ENCODE assay signal across 28 cellular contexts in genomic region chr7:64884085-64884912, GRCh38. TPM values are rescaled to one million over a fixed set of nuclear protein-coding genes. Genes with fewer than 3 reads are reported as not detected.
DNase-seq lines count a peak whose midpoint lies in the region; ATAC-seq and TF ChIP-seq lines count a peak whose summit lies in the region.
"Had no signal": no experiment of that assay in that cellular context is flagged by ENCODE, and none has a peak within 500 bp of the region (broad histone marks: within the 10 kb centered on the region; RNA-seq: fewer than 3 reads in every experiment).

No MANE protein-coding gene starts in this region.

- 89 to 90% methylated on average over 22 of the region's 22 CpGs for WGBS in lower leg skin, 2 donors

- peaks cover 65 to 70% of the 10 kb centered on the region in 2 donors for H3K27me3 Mint-ChIP-seq in natural killer cell (ENCODE audit: low read depth in 2 of 2)
- peaks cover 28 to 58% of the 10 kb centered on the region in 2 donors for H3K27me3 Mint-ChIP-seq in natural killer cell treated with Interleukin-12 subunit alpha and Interleukin-12 subunit beta and Interleukin-15 and Interleukin-18, amount 100 ng/mL, for 72 hours
- H3K27me3 Mint-ChIP-seq in activated CD4-positive, alpha-beta T cell treated with anti-CD3 and anti-CD28 coated beads, Interleukin-2, amount 10 ng/mL, durations not matched to agents 24 days and 14 days: peaks cover 30% of the 10 kb centered on the region

- no peaks in the 10 kb centered on the region for H3K36me3 Mint-ChIP-seq in natural killer cell
- no peaks in the 10 kb centered on the region for H3K36me3 Mint-ChIP-seq in natural killer cell treated with Interleukin-12 subunit alpha and Interleukin-12 subunit beta and Interleukin-15 and Interleukin-18, amount 100 ng/mL, for 72 hours
- no peaks in the 10 kb centered on the region for H3K36me3 Mint-ChIP-seq in activated CD4-positive, alpha-beta T cell treated with anti-CD3 and anti-CD28 coated beads, Interleukin-2, amount 10 ng/mL, durations not matched to agents 24 days and 14 days (ENCODE audit: low read depth)

- no peak for ATAC-seq in natural killer cell
- no peak for ATAC-seq in natural killer cell treated with Interleukin-12 subunit alpha and Interleukin-12 subunit beta and Interleukin-15 and Interleukin-18, amount 100 ng/mL, for 72 hours
- ATAC-seq: activated T-cell treated with anti-CD3 and anti-CD28 coated beads, Interleukin-2, amount 50 U/mL, for 72 hours; gastroesophageal sphincter; HCT116; left colon; right lobe of liver; Right ventricle myocardium inferior; stimulated activated naive CD8-positive, alpha-beta T cell treated with anti-CD3 and anti-CD28 coated beads, Interleukin-15, amount 100 ng/mL, for 72 hours had no signal

- H3K27ac Mint-ChIP-seq in natural killer cell: no peak overlapping the region
- H3K27ac Mint-ChIP-seq in natural killer cell treated with Interleukin-12 subunit alpha and Interleukin-12 subunit beta and Interleukin-15 and Interleukin-18, amount 100 ng/mL, for 72 hours: no peak overlapping the region
- H3K27ac Mint-ChIP-seq in activated CD4-positive, alpha-beta T cell treated with anti-CD3 and anti-CD28 coated beads, Interleukin-2, amount 10 ng/mL, durations not matched to agents 24 days and 14 days: no peak overlapping the region
- H3K27ac Mint-ChIP-seq: activated T-cell treated with anti-CD3 and anti-CD28 coated beads, Interleukin-2, amount 50 U/mL, for 72 hours; brain; immature natural killer cell; neural progenitor cell had no signal

- no peaks in the 10 kb centered on the region for H3K9me3 Mint-ChIP-seq in natural killer cell
- no peaks in the 10 kb centered on the region for H3K9me3 Mint-ChIP-seq in natural killer cell treated with Interleukin-12 subunit alpha and Interleukin-12 subunit beta and Interleukin-15 and Interleukin-18, amount 100 ng/mL, for 72 hours
- H3K9me3 Mint-ChIP-seq in activated CD4-positive, alpha-beta T cell treated with anti-CD3 and anti-CD28 coated beads, Interleukin-2, amount 10 ng/mL, durations not matched to agents 24 days and 14 days: peaks cover 5% of the 10 kb centered on the region
- H3K9me3 Mint-ChIP-seq: stimulated activated naive CD8-positive, alpha-beta T cell treated with anti-CD3 and anti-CD28 coated beads, Interleukin-15, amount 100 ng/mL, for 72 hours had no signal

- no peak overlapping the region for H3K4me3 Mint-ChIP-seq in natural killer cell
- H3K4me3 Mint-ChIP-seq in natural killer cell treated with Interleukin-12 subunit alpha and Interleukin-12 subunit beta and Interleukin-15 and Interleukin-18, amount 100 ng/mL, for 72 hours: no peak overlapping the region
- H3K4me3 Mint-ChIP-seq in activated CD4-positive, alpha-beta T cell treated with anti-CD3 and anti-CD28 coated beads, Interleukin-2, amount 10 ng/mL, durations not matched to agents 24 days and 14 days: no peak overlapping the region
- H3K4me3 Mint-ChIP-seq: activated T-cell treated with anti-CD3 and anti-CD28 coated beads, Interleukin-2, amount 50 U/mL, for 72 hours; brain; immature natural killer cell; neural progenitor cell; stimulated activated naive CD8-positive, alpha-beta T cell treated with anti-CD3 and anti-CD28 coated beads, Interleukin-15, amount 100 ng/mL, for 72 hours had no signal

- intact Hi-C loops in natural killer cell (cut with micrococcal nuclease): no loop called here
- intact Hi-C loops in lower leg skin (cut with DNase I; ENCODE audit: low total_unique reads): no loop called here
- intact Hi-C loops in activated CD4-positive, alpha-beta T cell treated with anti-CD3 and anti-CD28 coated beads, Interleukin-2, amount 10 ng/mL, durations not matched to agents 24 days and 14 days (cut with micrococcal nuclease): no loop called here

- H3K4me3 ChIP-seq in lower leg skin (ENCODE audit: low read depth, poor library complexity, severe bottlenecking): no peak overlapping the region
- H3K4me3 ChIP-seq: BLaER1 treated with 17β-estradiol and CSF1 and Interleukin-3, amounts not matched to agents 10 nM and 100 nM; neural progenitor cell; right lobe of liver; thyroid gland had no signal

- DNase-seq in natural killer cell (peak; percentile 13), lower leg skin (ENCODE audit: low spot score in 2 of 2) (peak; percentile 13 to 77), HK-2 (ENCODE audit: unreplicated experiment) (no peak), mesenteric fat pad (ENCODE audit: low spot score) (no peak), NCI-H146 treated with DMSO at 0.1 percent for 48 hours (lab: John Stamatoyannopoulos, UW; ENCODE audit: unreplicated experiment) (no peak)
- DNase-seq in natural killer cell treated with Interleukin-12 subunit alpha and Interleukin-12 subunit beta and Interleukin-15 and Interleukin-18, amount 100 ng/mL, for 72 hours (ENCODE audit: low spot score): no peak
- peak; percentile 39 for DNase-seq in activated CD8-positive, alpha-beta memory T cell treated with anti-CD3 and anti-CD28 coated beads, Interleukin-2, amount 50 U/mL, for 48 hours
- no peak for DNase-seq in activated CD4-positive, alpha-beta T cell treated with anti-CD3 and anti-CD28 coated beads, Interleukin-2, amount 10 ng/mL, durations not matched to agents 24 days and 14 days
- DNase-seq: ACHN; activated naive CD4-positive, alpha-beta T cell treated with Interleukin-2 at 50 U/mL for 16 hours; activated T-cell treated with anti-CD3 and anti-CD28 coated beads, Interleukin-2, amount 50 U/mL, for 72 hours; cerebellar nuclear complex; hippocampal formation; immature natural killer cell; left colon; NCI-H1417; NCI-H2081; NCI-H2227 treated with DMSO at 0.1 percent for 48 hours; NCI-H526 treated with DMSO at 0.1 percent for 48 hours; stimulated activated naive CD8-positive, alpha-beta T cell treated with anti-CD3 and anti-CD28 coated beads, Interleukin-15, amount 100 ng/mL, for 72 hours; thyroid gland had no signal

- H3K4me1 Mint-ChIP-seq in natural killer cell: peaks cover 22 to 25% of the 10 kb centered on the region in 2 donors
- peaks cover 11 to 13% of the 10 kb centered on the region in 2 donors for H3K4me1 Mint-ChIP-seq in natural killer cell treated with Interleukin-12 subunit alpha and Interleukin-12 subunit beta and Interleukin-15 and Interleukin-18, amount 100 ng/mL, for 72 hours (ENCODE audit: low read depth in 2 of 2)
- peaks cover 10% of the 10 kb centered on the region for H3K4me1 Mint-ChIP-seq in activated CD4-positive, alpha-beta T cell treated with anti-CD3 and anti-CD28 coated beads, Interleukin-2, amount 10 ng/mL, durations not matched to agents 24 days and 14 days

- no peak for TF ChIP-seq POLR2A in lower leg skin (IDR thresholded peaks at IDR 0.05)

- TF ChIP-seq CTCF in natural killer cell (IDR thresholded peaks at IDR 0.05) (no peak), lower leg skin (IDR thresholded peaks at IDR 0.05) (no peak)

RNA-seq across cellular contexts. Expression of gene ZNF273, which starts 18.8 kb away (rescaled TPM):
- 1 to 10 TPM; 2.9 to 4.2 (median 4.0) TPM for total RNA-seq in natural killer cell
- 1 to 10 TPM; 5.5 to 6.3 TPM for total RNA-seq in natural killer cell treated with Interleukin-12 subunit alpha and Interleukin-12 subunit beta and Interleukin-15 and Interleukin-18, amount 100 ng/mL, for 72 hours
- total RNA-seq in lower leg skin: 100 to 1,000 TPM in 1 of 4 donors, 10 to 100 TPM in 3; 61.3 to 224 (median 66.3) TPM
- total RNA-seq in activated CD4-positive, alpha-beta T cell treated with anti-CD3 and anti-CD28 coated beads, Interleukin-2, amount 10 ng/mL, durations not matched to agents 24 days and 14 days: 8.7 and 9.4 TPM in 2 replicates
- total RNA-seq in mesenteric fat pad: 2.1 TPM

Comparison
In these comparisons a context has a peak if more than half of its experiments do, and no peak if none do; other contexts are left out.
1. DNase-seq: peak in natural killer cell (single experiment), activated CD8-positive, alpha-beta memory T cell treated with anti-CD3 and anti-CD28 coated beads, Interleukin-2, amount 50 U/mL, for 48 hours (single experiment) and lower leg skin (2 of 2); none in natural killer cell treated with Interleukin-12 subunit alpha and Interleukin-12 subunit beta and Interleukin-15 and Interleukin-18, amount 100 ng/mL, for 72 hours (single experiment), activated CD4-positive, alpha-beta T cell treated with anti-CD3 and anti-CD28 coated beads, Interleukin-2, amount 10 ng/mL, durations not matched to agents 24 days and 14 days (single experiment), HK-2 (single experiment), mesenteric fat pad (single experiment) and NCI-H146 treated with DMSO at 0.1 percent for 48 hours (single experiment).